Comparison of ENCODE assay signal across 15 cellular contexts in genomic region chr5:73797142-73797530, GRCh38.
DNase-seq lines count a peak whose midpoint lies in the region; ATAC-seq and TF ChIP-seq lines count a peak whose summit lies in the region.
"Had no signal": no experiment of that assay in that cellular context is flagged by ENCODE, and none has a peak within 500 bp of the region (broad histone marks: within the 10 kb centered on the region; RNA-seq: fewer than 3 reads in every experiment).

No MANE protein-coding gene starts in this region.

- H3K36me3 Mint-ChIP-seq in nephron (ENCODE audit: low read depth): no peaks in the 10 kb centered on the region
- no peaks in the 10 kb centered on the region for H3K36me3 Mint-ChIP-seq in CD8-positive, alpha-beta T cell
- H3K36me3 Mint-ChIP-seq: activated naive CD8-positive, alpha-beta T cell had no signal

- POLR2A ChIA-PET in CD8-positive, alpha-beta T cell (lab: Charles Lee): no interaction called here

- H3K27me3 Mint-ChIP-seq in nephron (ENCODE audit: low read depth): peaks cover 11% of the 10 kb centered on the region
- peaks cover 39% of the 10 kb centered on the region for H3K27me3 Mint-ChIP-seq in CD8-positive, alpha-beta T cell (ENCODE audit: low read depth)

- H3K9me3 ChIP-seq in CD8-positive, alpha-beta T cell (ENCODE audit: low read length): no peaks in the 10 kb centered on the region
- H3K9me3 ChIP-seq: heart left ventricle, right atrium auricular region, tibial artery had no signal

- ATAC-seq in CD8-positive, alpha-beta T cell: no peak
- ATAC-seq in GM21381 (IDR thresholded peaks at IDR 0.05; ENCODE audit: unreplicated experiment): no peak

- H3K4me1 Mint-ChIP-seq in nephron: peaks cover 8% of the 10 kb centered on the region
- H3K4me1 Mint-ChIP-seq in CD8-positive, alpha-beta T cell (ENCODE audit: low read depth): no peaks in the 10 kb centered on the region
- H3K4me1 Mint-ChIP-seq: B cell had no signal

- CTCF ChIA-PET in CD8-positive, alpha-beta T cell (lab: Charles Lee): interaction anchor here (3.0 to 8.1 kb wide), 2 partner anchors 206 to 207 kb away, joined by 9 to 119 read pairs; no protein-coding TSS in a partner anchor

- no peak for TF ChIP-seq CTCF in choroid plexus epithelial cell (conservative IDR thresholded peaks at IDR 0.05; ENCODE audit: low read depth, low read length)
- no peak for TF ChIP-seq CTCF in nephron (IDR thresholded peaks at IDR 0.05; ENCODE audit: unreplicated experiment in 3 of 3)
- TF ChIP-seq CTCF in CD8-positive, alpha-beta T cell (IDR thresholded peaks at IDR 0.05): no peak

- no peaks in the 10 kb centered on the region for H3K36me3 ChIP-seq in CD8-positive, alpha-beta T cell (ENCODE audit: insufficient read depth, low read length)
- H3K36me3 ChIP-seq: heart left ventricle, right atrium auricular region, tibial artery had no signal

- intact Hi-C loops in CD8-positive, alpha-beta T cell (cut with DNase I, micrococcal nuclease): no loop called here

- H3K4me1 ChIP-seq in CD8-positive, alpha-beta T cell (ENCODE audit: insufficient read depth, low read length): no peaks in the 10 kb centered on the region
- H3K4me1 ChIP-seq: tibial artery had no signal

- no peaks in the 10 kb centered on the region for H3K9me3 Mint-ChIP-seq in nephron
- no peaks in the 10 kb centered on the region for H3K9me3 Mint-ChIP-seq in CD8-positive, alpha-beta T cell

- DNase-seq in AG20443 (ENCODE audit: low spot score) (peak; percentile 38), NCI-H69 (lab: John Stamatoyannopoulos, UW) (peak; percentile 55), choroid plexus epithelial cell (ENCODE audit: low read depth) (peak; percentile 70), G401 (ENCODE audit: low spot score) (no peak), T-helper 9 cell (no peak)
- DNase-seq in CD8-positive, alpha-beta T cell: no peak
- DNase-seq: activated T-cell treated with anti-CD3 and anti-CD28 coated beads, Interleukin-2, amount 50 U/mL, for 1 hour; NCI-H2107 had no signal

- in situ Hi-C loops in G401 (cut with HindIII; ENCODE audit: low sequenced_read_pairs): no loop called here

- H3K27me3 ChIP-seq in CD8-positive, alpha-beta T cell (ENCODE audit: insufficient read depth, low read length): no peaks in the 10 kb centered on the region
- H3K27me3 ChIP-seq: heart left ventricle, right atrium auricular region, tibial artery had no signal

- no peak overlapping the region for H3K27ac ChIP-seq in CD8-positive, alpha-beta T cell (ENCODE audit: low read depth, low read length)
- H3K27ac ChIP-seq: heart left ventricle, right atrium auricular region, tibial artery had no signal

- H3K4me3 ChIP-seq in choroid plexus epithelial cell (ENCODE audit: low read depth, low read length): no peak overlapping the region
- no peak overlapping the region for H3K4me3 ChIP-seq in CD8-positive, alpha-beta T cell (ENCODE audit: low read depth, low read length)
- H3K4me3 ChIP-seq: heart left ventricle, right atrium auricular region, tibial artery had no signal

- H3K4me3 Mint-ChIP-seq in nephron: no peak overlapping the region
- H3K4me3 Mint-ChIP-seq in CD8-positive, alpha-beta T cell: no peak overlapping the region
- H3K4me3 Mint-ChIP-seq: activated naive CD8-positive, alpha-beta T cell; B cell had no signal

- peak overlapping the region in 2 of 3 experiments; percentile 3 to 24 for H3K27ac Mint-ChIP-seq in nephron
- H3K27ac Mint-ChIP-seq in CD8-positive, alpha-beta T cell: no peak overlapping the region
- H3K27ac Mint-ChIP-seq: activated naive CD8-positive, alpha-beta T cell; B cell had no signal

Comparison
In these comparisons a context has a peak if more than half of its experiments do, and no peak if none do; other contexts are left out.
1. DNase-seq: peak in AG20443 (single experiment), NCI-H69 (single experiment) and choroid plexus epithelial cell (single experiment); none in CD8-positive, alpha-beta T cell (0 of 7), G401 (single experiment) and T-helper 9 cell (single experiment).